13 cellular contexts compared by ENCODE assay signal in genomic region chr12:32897688-32898573, GRCh38. TPM values are rescaled to one million over a fixed set of nuclear protein-coding genes. Genes with fewer than 3 reads are reported as not detected.
DNase-seq lines count a peak whose midpoint lies in the region; ATAC-seq and TF ChIP-seq lines count a peak whose summit lies in the region.
"Had no signal": no experiment of that assay in that cellular context is flagged by ENCODE, and none has a peak within 500 bp of the region (broad histone marks: within the 10 kb centered on the region; RNA-seq: fewer than 3 reads in every experiment).

No MANE protein-coding gene starts in this region.

- H3K4me1 ChIP-seq in right cardiac atrium (ENCODE audit: control insufficient read depth, insufficient read depth, low read length): no peaks in the 10 kb centered on the region

- peaks cover 53% of the 10 kb centered on the region for H3K27me3 Mint-ChIP-seq in T-helper 17 cell
- peaks cover 26% of the 10 kb centered on the region for H3K27me3 Mint-ChIP-seq in type B pancreatic cell

- ATAC-seq in right cardiac atrium (no peak), T-helper 17 cell (no peak), left colon (peak; percentile 48), HG03571 (IDR thresholded peaks at IDR 0.05; ENCODE audit: unreplicated experiment) (no peak), HG02759 (IDR thresholded peaks at IDR 0.05; ENCODE audit: unreplicated experiment) (no peak)

- H3K9me3 Mint-ChIP-seq in type B pancreatic cell: no peaks in the 10 kb centered on the region

- no peaks in the 10 kb centered on the region for H3K9me3 ChIP-seq in right cardiac atrium (ENCODE audit: control insufficient read depth, low read length)
- no peaks in the 10 kb centered on the region for H3K9me3 ChIP-seq in T-helper 17 cell (ENCODE audit: control insufficient read depth, low read length, poor library complexity, severe bottlenecking)
- H3K9me3 ChIP-seq: right atrium auricular region had no signal

- H3K27ac ChIP-seq in right cardiac atrium (ENCODE audit: low read length): no peak overlapping the region

- 86% methylated on average over 10 of the region's 10 CpGs for WGBS in right cardiac atrium

- peak overlapping the region; percentile 59 for H3K4me3 ChIP-seq in right cardiac atrium (ENCODE audit: low read length)

- H3K36me3 Mint-ChIP-seq in T-helper 17 cell (ENCODE audit: low read depth) (no peaks in the 10 kb centered on the region), type B pancreatic cell (peaks cover 19% of the 10 kb centered on the region)

- H3K27ac Mint-ChIP-seq in T-helper 17 cell (no peak overlapping the region), type B pancreatic cell (peak overlapping the region; percentile 97)

- H3K4me3 Mint-ChIP-seq in T-helper 17 cell: peak overlapping the region; percentile 80
- peak overlapping the region; percentile 91 for H3K4me3 Mint-ChIP-seq in type B pancreatic cell

- DNase-seq in right cardiac atrium (no peak), cardiac septum (ENCODE audit: low spot score) (no peak), T-helper 17 cell (no peak), left colon (no peak), type B pancreatic cell (ENCODE audit: extremely low spot score, unreplicated experiment) (no peak), superior temporal gyrus (ENCODE audit: extremely low spot score) (no peak)
- DNase-seq: activated CD4-positive, alpha-beta T cell treated with anti-CD3 and anti-CD28 coated beads, Interleukin-2, amount 50 U/mL, for 1 hour; DMS 273 treated with DMSO at 0.1 percent for 48 hours; Karpas-422 had no signal

- H3K27me3 ChIP-seq in right cardiac atrium (ENCODE audit: control insufficient read depth, insufficient read depth): no peaks in the 10 kb centered on the region
- H3K27me3 ChIP-seq: right atrium auricular region had no signal

- intact Hi-C loops in right cardiac atrium (cut with DNase I) (loop anchor here in 2 of 4 donors (10.0 kb wide), 2 partner anchors 53 to 73 kb away; no protein-coding TSS in a partner anchor), cardiac septum (cut with DNase I) (no loop called here), left colon (cut with DNase I, micrococcal nuclease) (no loop called here)

- TF ChIP-seq CTCF in type B pancreatic cell (conservative IDR thresholded peaks at IDR 0.05): no peak

- H3K4me1 Mint-ChIP-seq in T-helper 17 cell (peaks cover 9% of the 10 kb centered on the region), type B pancreatic cell (ENCODE audit: unreplicated experiment) (peaks cover 8% of the 10 kb centered on the region)

RNA-seq across cellular contexts. Expression of gene PKP2, which starts 1.4 kb away (rescaled TPM):
- total RNA-seq in right cardiac atrium (100 to 1,000 TPM; 147 to 374 (median 229) TPM), cardiac septum (463 TPM), T-helper 17 cell (under 1 TPM; 0.25 to 0.37 TPM), left colon (100 to 1,000 TPM; 117 to 175 TPM), type B pancreatic cell (ENCODE audit: low replicate concordance) (29.5 and 116 TPM in 2 replicates)
- 84.6 TPM for polyA plus RNA-seq in right cardiac atrium
- total RNA-seq: OCI-LY7 had no signal

Comparison
In these comparisons a context has a peak if more than half of its experiments do, and no peak if none do; other contexts are left out.
1. RNA of gene PKP2, which starts 1.4 kb away (total RNA-seq): 463 TPM in cardiac septum (single experiment), 147 to 374 TPM in right cardiac atrium, 117 to 175 TPM in left colon and 29.5 to 116 TPM in type B pancreatic cell; 0.25 to 0.37 TPM in T-helper 17 cell; every median in the first group is over 10 times any median in the second.